Comparison of ENCODE assay signal across 15 cellular contexts in the genomic region with DNA sequence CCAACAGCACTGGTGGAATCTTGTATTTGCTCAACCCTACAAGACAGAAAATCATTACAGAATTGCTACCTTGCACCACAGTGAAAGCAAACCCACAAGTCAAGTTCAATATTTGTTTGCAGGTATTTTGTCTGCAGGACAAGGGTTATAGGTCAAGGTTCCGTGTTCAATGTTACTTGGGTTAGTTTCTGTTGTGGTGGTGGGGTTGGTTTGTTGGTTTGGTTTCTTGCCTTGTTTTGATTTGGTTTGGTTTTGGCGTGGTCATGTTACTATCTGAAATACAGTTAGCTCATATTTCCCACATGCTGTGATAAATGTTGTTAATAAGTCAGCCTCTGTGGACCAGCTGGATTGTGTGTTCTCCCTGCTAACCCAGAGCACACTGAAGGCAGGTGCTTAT.
A peak's percentile ranks its signal among the peaks of the same experiment; 100 is the strongest.
DNase-seq lines count a peak whose midpoint lies in the region; ATAC-seq, FAIRE-seq and TF ChIP-seq lines count a peak whose summit lies in the region.
"Had no signal": no experiment of that assay in that cellular context is flagged by ENCODE, and none has a peak within 500 bp of the region (broad histone marks: within the 10 kb centered on the region; RNA-seq: fewer than 3 reads in every experiment).

No MANE protein-coding gene starts in this region.

- H3K4me2 ChIP-seq in K562 (ENCODE audit: insufficient read depth, low read length): no peak overlapping the region
- H3K4me2 ChIP-seq: SK-N-SH had no signal

- H2AFZ ChIP-seq in K562 (ENCODE audit: low read depth, low read length): no peak overlapping the region

- no peaks in the 10 kb centered on the region for H3K9me1 ChIP-seq in K562 (ENCODE audit: control insufficient read depth, insufficient read depth, low read length)

- no peak overlapping the region for H3K9ac ChIP-seq in K562 (ENCODE audit: insufficient read depth in 1 of 2, low read depth in 2 of 2, low read length in 2 of 2)
- H3K9ac ChIP-seq: SK-N-SH had no signal

- H3K27ac ChIP-seq in K562 (ENCODE audit: extremely low read depth, low read depth, low read length) (no peak overlapping the region), testis (no peak overlapping the region), SJCRH30 (no peak overlapping the region)
- H3K27ac ChIP-seq: 22Rv1 had no signal

- TF ChIP-seq POLR2A in K562 (conservative IDR thresholded peaks at IDR 0.05): no peak
- no peak for TF ChIP-seq POLR2A in testis (IDR thresholded peaks at IDR 0.05)

- H3K36me3 ChIP-seq in K562 (ENCODE audit: control insufficient read depth, insufficient read depth, low read length) (no peaks in the 10 kb centered on the region), testis (ENCODE audit: low read depth, missing control alignments) (no peaks in the 10 kb centered on the region), SJCRH30 (no peaks in the 10 kb centered on the region)

- H3K4me1 ChIP-seq in K562 (replicated peaks in 1 of 2; ENCODE audit: control insufficient read depth in 2 of 2, insufficient read depth in 2 of 2, low read length in 2 of 2) (peaks cover 0 to 22% of the 10 kb centered on the region in 2 experiments; a peak in 2 of 5 replicates), testis (no peaks in the 10 kb centered on the region), SJCRH30 (peaks cover 12% of the 10 kb centered on the region; the same call in 1 of the 2 replicates)

- intact Hi-C loops in K562 (cut with micrococcal nuclease): no loop called here
- intact Hi-C loops in testis (cut with DNase I; ENCODE audit: low total_unique reads): no loop called here

- H4K20me1 ChIP-seq in K562 (replicated peaks; ENCODE audit: control insufficient read depth, insufficient read depth, low read length): peaks cover 4% of the 10 kb centered on the region

- H3K27me3 ChIP-seq in K562 (ENCODE audit: control insufficient read depth in 2 of 2, insufficient read depth in 2 of 2, low read length in 2 of 2) (peaks cover 76 to 87% of the 10 kb centered on the region in 2 experiments), testis (no peaks in the 10 kb centered on the region), SJCRH30 (peaks cover 4% of the 10 kb centered on the region; the same call in 1 of the 2 replicates)

- CTCF ChIA-PET in K562 (lab: Yijun Ruan, JAX; ENCODE audit: low intra/inter-chr PET ratio): no interaction called here

- H3K4me1 Mint-ChIP-seq in neural crest cell: peaks cover 21% of the 10 kb centered on the region

- no TSS peak for BruUV-seq in K562 (replicated peaks; lab: Mats Ljungman, UMichigan)

- TF ChIP-seq RAD21 in K562 (CRISPR knock-in tag; conservative IDR thresholded peaks at IDR 0.05 in 1 of 2, IDR thresholded peaks at IDR 0.05 in 1 of 2): no peak

- FAIRE-seq in K562 (lab: Jason Lieb, UNC): peak; percentile 32
- FAIRE-seq: GM18507 had no signal

- TF ChIP-seq EP300 in K562 (IDR thresholded peaks at IDR 0.05; ENCODE audit: low read length): no peak

- no peaks in the 10 kb centered on the region for H3K36me3 Mint-ChIP-seq in neural crest cell (ENCODE audit: low read depth)

- ATAC-seq in K562: no peak
- ATAC-seq: Right ventricle myocardium inferior had no signal

- H3K4me3 ChIP-seq in K562 (no peak overlapping the region), testis (no peak overlapping the region), SJCRH30 (no peak overlapping the region)

- H3K9me3 ChIP-seq in K562 (replicated peaks; ENCODE audit: control insufficient read depth, insufficient read depth, low read depth, low read length) (no peaks in the 10 kb centered on the region), testis (no peaks in the 10 kb centered on the region), SJCRH30 (replicated peaks) (no peaks in the 10 kb centered on the region)
- H3K9me3 ChIP-seq: SK-N-SH had no signal

- DNase-seq in DMS 273 (lab: John Stamatoyannopoulos, UW; ENCODE audit: unreplicated experiment): peak; percentile 40
- DNase-seq in DMS 273 treated with DMSO at 0.1 percent for 48 hours (lab: John Stamatoyannopoulos, UW): no peak
- peak; percentile 47 for DNase-seq in NCI-H2081 treated with DMSO at 0.1 percent for 48 hours (lab: John Stamatoyannopoulos, UW)
- no peak for DNase-seq in K562 (ENCODE audit: extremely low read depth in 1 of 4, low spot score in 3 of 4)
- no peak for DNase-seq in neural crest cell (ENCODE audit: low read depth, low spot score)
- no peak for DNase-seq in stimulated activated CD4-positive, alpha-beta T cell treated with anti-CD3 and anti-CD28 coated beads, Interleukin-4, amount 100 ng/mL, for 1 hour
- DNase-seq in testis: no peak
- DNase-seq in SJCRH30: no peak
- DNase-seq: DMS153, NCI-H1105 treated with DMSO at 0.1 percent for 48 hours, NCI-H226, SK-N-SH had no signal

- H3K79me2 ChIP-seq in K562 (ENCODE audit: control insufficient read depth, insufficient read depth, low read length): no peaks in the 10 kb centered on the region

- no peaks in the 10 kb centered on the region for H3K9me3 Mint-ChIP-seq in neural crest cell

- H3K27me3 Mint-ChIP-seq in neural crest cell (ENCODE audit: low read depth): peaks cover under 1% of the 10 kb centered on the region

- no peak overlapping the region for H3K4me3 Mint-ChIP-seq in neural crest cell

- WGBS in K562 (ENCODE audit: insufficient coverage, low coverage, missing lambda C conversion rate): 4% methylated on average over 2 of the region's 2 CpGs
- 79 to 82% methylated on average over 2 of the region's 2 CpGs for WGBS in testis, 2 donors

- in situ Hi-C loops in K562 (cut with MboI): no loop called here

- H3K27ac Mint-ChIP-seq in neural crest cell (ENCODE audit: unreplicated experiment): peak overlapping the region; percentile 32

- POLR2A ChIA-PET in K562 (lab: Yijun Ruan, JAX): interaction anchor here (0.8 to 11.6 kb wide), 2 partner anchors 17 to 74 kb away, joined by 3 to 127 read pairs; no protein-coding TSS in a partner anchor

- TF ChIP-seq CTCF in K562 (IDR thresholded peaks at IDR 0.05 in 2 of 3, conservative IDR thresholded peaks at IDR 0.05 in 1 of 3; ENCODE audit: insufficient read depth in 2 of 3, low read depth in 1 of 3, low read length in 3 of 3) (no peak), neural crest cell (conservative IDR thresholded peaks at IDR 0.05) (no peak), testis (IDR thresholded peaks at IDR 0.05) (no peak)

TF ChIP-seq in K562, 482 proteins besides CTCF, POLR2A, EP300 and RAD21:
- TF ChIP-seq, protein P1, sequence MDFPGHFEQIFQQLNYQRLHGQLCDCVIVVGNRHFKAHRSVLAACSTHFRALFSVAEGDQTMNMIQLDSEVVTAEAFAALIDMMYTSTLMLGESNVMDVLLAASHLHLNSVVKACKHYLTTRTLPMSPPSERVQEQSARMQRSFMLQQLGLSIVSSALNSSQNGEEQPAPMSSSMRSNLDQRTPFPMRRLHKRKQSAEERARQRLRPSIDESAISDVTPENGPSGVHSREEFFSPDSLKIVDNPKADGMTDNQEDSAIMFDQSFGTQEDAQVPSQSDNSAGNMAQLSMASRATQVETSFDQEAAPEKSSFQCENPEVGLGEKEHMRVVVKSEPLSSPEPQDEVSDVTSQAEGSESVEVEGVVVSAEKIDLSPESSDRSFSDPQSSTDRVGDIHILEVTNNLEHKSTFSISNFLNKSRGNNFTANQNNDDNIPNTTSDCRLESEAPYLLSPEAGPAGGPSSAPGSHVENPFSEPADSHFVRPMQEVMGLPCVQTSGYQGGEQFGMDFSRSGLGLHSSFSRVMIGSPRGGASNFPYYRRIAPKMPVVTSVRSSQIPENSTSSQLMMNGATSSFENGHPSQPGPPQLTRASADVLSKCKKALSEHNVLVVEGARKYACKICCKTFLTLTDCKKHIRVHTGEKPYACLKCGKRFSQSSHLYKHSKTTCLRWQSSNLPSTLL (IDR thresholded peaks at IDR 0.05): no peak
- TF ChIP-seq HNRNPK (IDR thresholded peaks at IDR 0.05; ENCODE audit: low read depth, low read length, poor library complexity, severe bottlenecking): peak; percentile 35

Comparison
In these comparisons a context has a peak if more than half of its experiments do, and no peak if none do; other contexts are left out.
1. DNase-seq: peak in DMS 273 (single experiment) and NCI-H2081 treated with DMSO at 0.1 percent for 48 hours (single experiment); none in DMS 273 treated with DMSO at 0.1 percent for 48 hours (single experiment), K562 (0 of 4), neural crest cell (single experiment), stimulated activated CD4-positive, alpha-beta T cell treated with anti-CD3 and anti-CD28 coated beads, Interleukin-4, amount 100 ng/mL, for 1 hour (single experiment), testis (single experiment) and SJCRH30 (0 of 2).